ENCODE assay signal across 1 cellular context in genomic region chr22:31080164-31080847, GRCh38.
TF ChIP-seq lines count a peak whose summit lies in the region.

No MANE protein-coding gene starts in this region.

TF ChIP-seq in H1, 55 proteins besides CTCF, POLR2A, EP300 and RAD21:
- TF ChIP-seq CTBP2 (IDR thresholded peaks at IDR 0.05; ENCODE audit: borderline replicate concordance, insufficient read depth, insufficient read length, low read length) = no peak
- 0 out of 4 replicates have a peak, but pooled peaks of 1 of the 2 experiments have one; percentile 75 for TF ChIP-seq SIN3A (conservative IDR thresholded peaks at IDR 0.05 in 1 of 2, IDR thresholded peaks at IDR 0.05 in 1 of 2; ENCODE audit: low read depth in 1 of 2, low read length in 2 of 2)
- TF ChIP-seq MAX (IDR thresholded peaks at IDR 0.05) = 0 out of 2 replicates have a peak, but pooled peaks have one; percentile 0
TF ChIP-seq in H1: peak in this region for 2.
